In genomic region chr10:100551733-100552132, GRCh38 we compare ENCODE assay signal across 1 cellular context.
TF ChIP-seq lines count a peak whose summit lies in the region.

No MANE protein-coding gene starts in this region.

TF ChIP-seq in K562, 482 proteins besides CTCF, POLR2A, EP300 and RAD21:
- TF ChIP-seq RB1 (IDR thresholded peaks at IDR 0.05; ENCODE audit: low read depth): no peak
- no peak for TF ChIP-seq ZNF707 (CRISPR knock-in tag; conservative IDR thresholded peaks at IDR 0.05)
- no peak for TF ChIP-seq ZNF589 (CRISPR knock-in tag; IDR thresholded peaks at IDR 0.05; ENCODE audit: low read depth)
- TF ChIP-seq TAF1 (IDR thresholded peaks at IDR 0.05; ENCODE audit: control insufficient read depth, extremely low read depth, insufficient read depth, low read length, severe bottlenecking): no peak
- TF ChIP-seq TFAM (CRISPR knock-in tag; conservative IDR thresholded peaks at IDR 0.05): no peak
- no peak for TF ChIP-seq FOXM1 (IDR thresholded peaks at IDR 0.05; ENCODE audit: low read depth)
- TF ChIP-seq FOXM1 (CRISPR knock-in tag; IDR thresholded peaks at IDR 0.05; ENCODE audit: low read depth): no peak
- TF ChIP-seq ZNF699 (CRISPR knock-in tag; IDR thresholded peaks at IDR 0.05; ENCODE audit: insufficient replicate concordance): no peak
- no peak for TF ChIP-seq ZFX (CRISPR knock-in tag; IDR thresholded peaks at IDR 0.05)
- TF ChIP-seq MAFK (IDR thresholded peaks at IDR 0.05; ENCODE audit: low read length): no peak
- TF ChIP-seq EP400 (IDR thresholded peaks at IDR 0.05): no peak
- no peak for TF ChIP-seq ZC3H11A (IDR thresholded peaks at IDR 0.05; ENCODE audit: low read depth, low read length)
- TF ChIP-seq CREBBP (IDR thresholded peaks at IDR 0.05; ENCODE audit: low read depth, low read length): no peak
- TF ChIP-seq ADNP (tag; IDR thresholded peaks at IDR 0.05): no peak
- no peak for TF ChIP-seq SMARCA5 (IDR thresholded peaks at IDR 0.05)
TF ChIP-seq in K562: peak in this region for 0.
